8 cellular contexts compared by ENCODE assay signal in the genomic region with DNA sequence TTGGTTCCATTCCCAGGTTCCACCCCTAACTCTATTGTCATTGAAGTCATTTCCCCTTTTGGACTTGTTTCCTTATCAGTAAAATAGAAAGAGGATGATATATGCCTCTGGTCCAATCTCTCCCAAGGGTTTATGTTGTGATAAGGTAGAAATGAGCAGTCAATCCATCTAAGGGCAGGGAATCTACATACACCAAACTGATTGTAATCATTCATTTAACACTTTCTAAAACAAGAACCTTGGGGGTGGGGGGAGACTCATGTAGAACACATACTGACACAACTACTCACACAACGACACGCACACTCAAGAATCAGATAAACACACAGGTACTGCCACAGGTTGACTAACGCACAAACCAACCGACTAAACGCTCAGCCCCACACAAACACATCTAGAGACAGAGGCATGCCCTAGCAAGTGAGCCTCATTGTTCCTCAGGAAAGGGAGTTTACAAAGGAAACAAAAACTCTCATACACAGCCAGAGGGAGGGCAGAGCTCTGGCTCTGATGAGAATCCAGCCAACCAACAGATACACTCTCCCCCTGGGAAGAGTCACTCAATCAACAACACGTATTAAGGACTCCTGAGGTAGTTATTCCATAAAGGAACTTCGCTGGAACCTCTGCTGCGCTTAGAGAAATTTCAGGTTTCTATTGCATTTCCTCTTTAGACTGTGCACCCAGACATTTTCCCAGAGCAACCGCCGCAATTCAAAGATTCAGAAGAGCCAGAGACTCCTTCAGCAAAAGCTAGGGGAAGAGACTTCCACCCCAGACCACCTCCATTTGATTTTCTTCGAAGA. TPM values are rescaled to one million over a fixed set of nuclear protein-coding genes. Genes with fewer than 3 reads are reported as not detected.
DNase-seq lines count a peak whose midpoint lies in the region; ATAC-seq and TF ChIP-seq lines count a peak whose summit lies in the region.

No MANE protein-coding gene starts in this region.

- peak; percentile 54 for DNase-seq in H7
- DNase-seq in T-cell, result no peak
- no peak for DNase-seq in fibroblast of lung (ENCODE audit: low read depth in 2 of 2)
- DNase-seq in osteocyte (ENCODE audit: extremely low spot score, unreplicated experiment), result no peak
- DNase-seq in NK-92 (lab: John Stamatoyannopoulos, UW; ENCODE audit: unreplicated experiment), result no peak
- no peak for DNase-seq in islet precursor cell
- DNase-seq in amygdala (lab: John Stamatoyannopoulos, UW), result no peak

- H3K27ac Mint-ChIP-seq in T-cell, result peak overlapping the region; percentile 75 to 82
- no peak overlapping the region for H3K27ac Mint-ChIP-seq in osteocyte (ENCODE audit: unreplicated experiment)

- H3K36me3 ChIP-seq in BLaER1, result no peaks in the 10 kb centered on the region
- peaks cover 3% of the 10 kb centered on the region for H3K36me3 ChIP-seq in H7 (replicated peaks; ENCODE audit: control insufficient read depth, insufficient read depth, low read length)
- no peaks in the 10 kb centered on the region for H3K36me3 ChIP-seq in fibroblast of lung (ENCODE audit: control insufficient read depth, insufficient read depth, low read length)

- H3K4me3 Mint-ChIP-seq in T-cell (peak overlapping the region; percentile 92 to 94 (median 94)), osteocyte (ENCODE audit: unreplicated experiment) (peak overlapping the region; percentile 81)

- no peaks in the 10 kb centered on the region for H3K36me3 Mint-ChIP-seq in T-cell
- H3K36me3 Mint-ChIP-seq in osteocyte (ENCODE audit: unreplicated experiment), result no peaks in the 10 kb centered on the region

- no peak overlapping the region for H2AFZ ChIP-seq in fibroblast of lung (ENCODE audit: low read length)

- H3K27me3 Mint-ChIP-seq in T-cell (no peaks in the 10 kb centered on the region), osteocyte (ENCODE audit: unreplicated experiment) (peaks cover 48% of the 10 kb centered on the region)

- no peaks in the 10 kb centered on the region for H3K9me3 Mint-ChIP-seq in T-cell
- no peaks in the 10 kb centered on the region for H3K9me3 Mint-ChIP-seq in osteocyte (ENCODE audit: unreplicated experiment)

- H3K4me1 Mint-ChIP-seq in T-cell (peaks cover 29 to 47% (median 40%) of the 10 kb centered on the region in 3 donors), osteocyte (ENCODE audit: unreplicated experiment) (peaks cover 20% of the 10 kb centered on the region)

- peaks cover 39% of the 10 kb centered on the region for H3K4me1 ChIP-seq in BLaER1
- H3K4me1 ChIP-seq in fibroblast of lung (ENCODE audit: control insufficient read depth, extremely low read depth, insufficient read depth, low read length), result peaks cover 6% of the 10 kb centered on the region

- no peaks in the 10 kb centered on the region for H3K27me3 ChIP-seq in BLaER1
- H3K27me3 ChIP-seq in H7 (ENCODE audit: control insufficient read depth, insufficient read depth, low read length), result no peaks in the 10 kb centered on the region; the same call in 1 of the 2 replicates
- peaks cover 26% of the 10 kb centered on the region for H3K27me3 ChIP-seq in fibroblast of lung (ENCODE audit: control insufficient read depth, insufficient read depth, low read length)

- ATAC-seq in T-cell (replicated peaks in 1 of 4), result no peak

- H3K9me3 ChIP-seq in BLaER1, result no peaks in the 10 kb centered on the region
- no peaks in the 10 kb centered on the region for H3K9me3 ChIP-seq in fibroblast of lung (ENCODE audit: control insufficient read depth, insufficient read depth, low read depth, low read length)

- H3K4me3 ChIP-seq in BLaER1 (peak overlapping the region; percentile 76), H7 (ENCODE audit: insufficient read depth, low read depth, low read length) (peak overlapping the region; percentile 88), fibroblast of lung (replicated peaks in 1 of 4; ENCODE audit: control extremely low read depth in 1 of 4, insufficient read depth in 1 of 4, low read depth in 3 of 4, low read length in 4 of 4) (peak overlapping the region in 3 of 4 experiments; percentile 27 to 59 (median 53))

- CTCF ChIA-PET in T-cell (lab: Charles Lee), result interaction anchor here (0.6 to 1.8 kb wide), 8 partner anchors 19 to 183 kb away, joined by 3 to 10 read pairs (median 4); partner anchors contain the start of genes PPOX (in 1 of the 2) and TSTD1 (in 1 of the 2)

- TF ChIP-seq CTCF in fibroblast of lung (conservative IDR thresholded peaks at IDR 0.05 in 1 of 2, IDR thresholded peaks at IDR 0.05 in 1 of 2; ENCODE audit: low read depth in 1 of 2, low read length in 2 of 2) (no peak), osteocyte (IDR thresholded peaks at IDR 0.05) (no peak)

- H3K27ac ChIP-seq in BLaER1 (peak overlapping the region; percentile 70), fibroblast of lung (ENCODE audit: insufficient read depth, low read length) (no peak overlapping the region)

- H4K20me1 ChIP-seq in BLaER1, result peaks cover 12% of the 10 kb centered on the region; the same call in 1 of the 2 replicates
- no peaks in the 10 kb centered on the region for H4K20me1 ChIP-seq in fibroblast of lung (ENCODE audit: control insufficient read depth, extremely low read depth, insufficient read depth, low read length)

- no peaks in the 10 kb centered on the region for H3K79me2 ChIP-seq in fibroblast of lung (ENCODE audit: control insufficient read depth, insufficient read depth, low read length)

- H3K4me2 ChIP-seq in BLaER1 (peak overlapping the region; percentile 81), fibroblast of lung (ENCODE audit: extremely low read depth, insufficient read depth, low read length) (peak overlapping the region; percentile 66)

- POLR2A ChIA-PET in T-cell (lab: Charles Lee), result interaction anchor here (0.5 to 1.7 kb wide), 4 partner anchors 9 to 307 kb away, joined by 4 to 9 read pairs (median 7); partner anchors contain the start of gene USF1 (in 1 of the 2)

- peak overlapping the region; percentile 69 for H3K9ac ChIP-seq in BLaER1
- H3K9ac ChIP-seq in fibroblast of lung (ENCODE audit: insufficient read depth, low read length), result no peak overlapping the region

RNA-seq across cellular contexts. Expression of gene F11R, which starts 1.0 kb away (rescaled TPM):
- total RNA-seq in H7 (2014; rRNA removed; shearing (Covaris generic)), result 211 and 255 TPM in 2 replicates
- total RNA-seq in T-cell, result 10 to 100 TPM; 14.6 to 21.0 (median 18.7) TPM
- total RNA-seq in fibroblast of lung, result 0.66 and 2.1 TPM in 2 replicates
- polyA plus RNA-seq in fibroblast of lung, result 0.50 and 1.5 TPM in 2 replicates
- polyA plus RNA-seq in fibroblast of lung (2012), result 0.16 and 0.25 TPM in 2 replicates
- polyA minus RNA-seq in fibroblast of lung (ENCODE audit: low replicate concordance), result 0.33 TPM in 1 of 2 replicates, not detected in the other
- 1.4 and 1.5 TPM in 2 replicates for total RNA-seq in osteocyte

RNA-seq across cellular contexts. Expression of gene TSTD1, which starts 18.8 kb away (rescaled TPM):
- 91.3 and 114 TPM in 2 replicates for total RNA-seq in H7 (2014; rRNA removed; shearing (Covaris generic))
- total RNA-seq in T-cell (100 to 1,000 TPM in 2 of 5 donors, 10 to 100 TPM in 3; 39.9 to 130 (median 94.8) TPM), fibroblast of lung (0.66 and 0.77 TPM in 2 replicates), osteocyte (0.73 TPM in 1 of 2 replicates, not detected in the other)
- polyA plus RNA-seq in fibroblast of lung, result 0.24 and 7.5 TPM in 2 replicates
- 5.7 TPM in 1 of 2 replicates, not detected in the other for polyA plus RNA-seq in fibroblast of lung (2012)
- polyA minus RNA-seq in fibroblast of lung (ENCODE audit: low replicate concordance), result 1.0 TPM in 1 of 2 replicates, not detected in the other

RNA-seq across cellular contexts. Expression of gene USF1, which starts 25.8 kb away (rescaled TPM):
- 169 and 176 TPM in 2 replicates for total RNA-seq in H7 (2014; rRNA removed; shearing (Covaris generic))
- total RNA-seq in T-cell (10 to 100 TPM; 65.4 to 96.1 (median 92.2) TPM), fibroblast of lung (71.7 and 80.1 TPM in 2 replicates), osteocyte (51.5 and 57.2 TPM in 2 replicates)
- polyA plus RNA-seq in fibroblast of lung, result 23.9 and 25.0 TPM in 2 replicates
- polyA plus RNA-seq in fibroblast of lung (2012), result 27.9 and 32.5 TPM in 2 replicates
- 69.9 and 134 TPM in 2 replicates for polyA minus RNA-seq in fibroblast of lung (ENCODE audit: low replicate concordance)

RNA-seq across cellular contexts. Expression of gene ARHGAP30, which starts 49.7 kb away (rescaled TPM):
- total RNA-seq in H7 (2014; rRNA removed; shearing (Covaris generic)), result 0.11 TPM in 1 of 2 replicates, not detected in the other
- total RNA-seq in T-cell, result 100 to 1,000 TPM; 193 to 299 (median 279) TPM
- total RNA-seq in fibroblast of lung, result not detected in 2 replicates
- 0.01 TPM in 1 of 2 replicates, not detected in the other for polyA plus RNA-seq in fibroblast of lung
- 0.20 and 0.27 TPM in 2 replicates for polyA plus RNA-seq in fibroblast of lung (2012)
- polyA minus RNA-seq in fibroblast of lung (ENCODE audit: low replicate concordance), result not detected in 2 replicates
- total RNA-seq in osteocyte, result not detected in 2 replicates

Comparison
In these comparisons a context has a peak if more than half of its experiments do, and no peak if none do; other contexts are left out.
1. RNA of gene TSTD1, which starts 18.8 kb away (total RNA-seq): 39.9 to 130 TPM in T-cell and 91.3 to 114 TPM in H7; 0.73 TPM in osteocyte and 0.66 to 0.77 TPM in fibroblast of lung; every median in the first group is over 10 times any median in the second.
2. Peak in every context shown above with its lines, with median percentiles within 50 percentile points of each other: H3K4me3 ChIP-seq.